In the genomic region with DNA sequence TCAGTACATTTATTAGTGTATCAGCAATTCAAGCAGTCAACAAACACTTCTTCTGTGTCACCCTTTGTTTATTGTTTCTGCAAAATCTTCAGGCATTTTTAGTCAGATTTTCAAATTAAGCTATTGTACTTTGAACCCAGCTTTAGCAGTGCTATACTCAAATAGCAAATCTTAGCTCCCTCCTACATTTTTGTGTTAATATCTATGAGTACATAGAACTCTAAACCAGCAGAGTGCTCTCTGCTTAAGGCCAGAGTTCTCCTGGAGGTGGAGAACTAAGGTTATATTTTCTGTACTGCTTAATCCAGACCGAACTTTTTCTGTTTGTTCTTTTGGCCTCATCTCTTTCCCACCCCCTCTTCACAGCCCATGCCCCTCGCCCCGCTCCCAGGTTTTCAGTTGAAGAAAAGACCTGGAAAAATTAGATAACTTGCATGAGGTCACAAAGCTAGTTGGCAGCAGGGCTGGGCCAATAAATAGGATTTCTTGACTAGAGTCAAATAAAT, we compare ENCODE assay signal across 1 cellular context.
A peak's percentile ranks its signal among the peaks of the same experiment; 100 is the strongest.
TF ChIP-seq lines count a peak whose summit lies in the region.

No MANE protein-coding gene starts in this region.

TF ChIP-seq in HepG2, 621 proteins besides CTCF, POLR2A, EP300 and RAD21 (continued from another document and continues in another):
- TF ChIP-seq, protein P1, sequence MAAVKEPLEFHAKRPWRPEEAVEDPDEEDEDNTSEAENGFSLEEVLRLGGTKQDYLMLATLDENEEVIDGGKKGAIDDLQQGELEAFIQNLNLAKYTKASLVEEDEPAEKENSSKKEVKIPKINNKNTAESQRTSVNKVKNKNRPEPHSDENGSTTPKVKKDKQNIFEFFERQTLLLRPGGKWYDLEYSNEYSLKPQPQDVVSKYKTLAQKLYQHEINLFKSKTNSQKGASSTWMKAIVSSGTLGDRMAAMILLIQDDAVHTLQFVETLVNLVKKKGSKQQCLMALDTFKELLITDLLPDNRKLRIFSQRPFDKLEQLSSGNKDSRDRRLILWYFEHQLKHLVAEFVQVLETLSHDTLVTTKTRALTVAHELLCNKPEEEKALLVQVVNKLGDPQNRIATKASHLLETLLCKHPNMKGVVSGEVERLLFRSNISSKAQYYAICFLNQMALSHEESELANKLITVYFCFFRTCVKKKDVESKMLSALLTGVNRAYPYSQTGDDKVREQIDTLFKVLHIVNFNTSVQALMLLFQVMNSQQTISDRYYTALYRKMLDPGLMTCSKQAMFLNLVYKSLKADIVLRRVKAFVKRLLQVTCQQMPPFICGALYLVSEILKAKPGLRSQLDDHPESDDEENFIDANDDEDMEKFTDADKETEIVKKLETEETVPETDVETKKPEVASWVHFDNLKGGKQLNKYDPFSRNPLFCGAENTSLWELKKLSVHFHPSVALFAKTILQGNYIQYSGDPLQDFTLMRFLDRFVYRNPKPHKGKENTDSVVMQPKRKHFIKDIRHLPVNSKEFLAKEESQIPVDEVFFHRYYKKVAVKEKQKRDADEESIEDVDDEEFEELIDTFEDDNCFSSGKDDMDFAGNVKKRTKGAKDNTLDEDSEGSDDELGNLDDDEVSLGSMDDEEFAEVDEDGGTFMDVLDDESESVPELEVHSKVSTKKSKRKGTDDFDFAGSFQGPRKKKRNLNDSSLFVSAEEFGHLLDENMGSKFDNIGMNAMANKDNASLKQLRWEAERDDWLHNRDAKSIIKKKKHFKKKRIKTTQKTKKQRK (IDR thresholded peaks at IDR 0.05; ENCODE audit: low read length), result no peak
- TF ChIP-seq KLF16 (CRISPR knock-in tag; IDR thresholded peaks at IDR 0.05) (0 out of 4 replicates have a peak, but pooled peaks of 1 of the 2 experiments have one; percentile 2), ZBTB25 (CRISPR knock-in tag; IDR thresholded peaks at IDR 0.05) (no peak), NFKB2 (CRISPR knock-in tag; IDR thresholded peaks at IDR 0.05; ENCODE audit: borderline replicate concordance) (no peak), HCFC1 (IDR thresholded peaks at IDR 0.05; ENCODE audit: low read depth, low read length) (no peak), TFDP1 (CRISPR knock-in tag; IDR thresholded peaks at IDR 0.05; ENCODE audit: borderline replicate concordance) (no peak), ARNT (IDR thresholded peaks at IDR 0.05) (no peak), AGO2 (optimal IDR thresholded peaks at IDR 0.05; ENCODE audit: low read depth, low read length) (no peak), ZNF343 (CRISPR knock-in tag; IDR thresholded peaks at IDR 0.05) (no peak), ZNF747 (CRISPR knock-in tag; IDR thresholded peaks at IDR 0.05; ENCODE audit: borderline replicate concordance) (no peak), SP5 (CRISPR knock-in tag; IDR thresholded peaks at IDR 0.05; ENCODE audit: borderline replicate concordance, low read depth) (peak; percentile 54; the same call in 1 of the 2 replicates), TIGD3 (CRISPR knock-in tag; IDR thresholded peaks at IDR 0.05; ENCODE audit: borderline replicate concordance) (no peak), ATF1 (CRISPR knock-in tag; IDR thresholded peaks at IDR 0.05) (0 out of 2 replicates have a peak, but pooled peaks have one; percentile 41), TERF1 (CRISPR knock-in tag; IDR thresholded peaks at IDR 0.05) (no peak), KMT2B (CRISPR knock-in tag; IDR thresholded peaks at IDR 0.05) (no peak), ZNF496 (CRISPR knock-in tag; IDR thresholded peaks at IDR 0.05; ENCODE audit: insufficient replicate concordance) (no peak), CBFB (CRISPR knock-in tag; IDR thresholded peaks at IDR 0.05) (no peak), ARHGAP35 (CRISPR knock-in tag; IDR thresholded peaks at IDR 0.05; ENCODE audit: borderline replicate concordance) (no peak), MAF1 (CRISPR knock-in tag; IDR thresholded peaks at IDR 0.05; ENCODE audit: borderline replicate concordance) (no peak), EZH2 (conservative IDR thresholded peaks at IDR 0.05; ENCODE audit: low read depth, low read length) (no peak), ZBTB3 (CRISPR knock-in tag; IDR thresholded peaks at IDR 0.05; ENCODE audit: borderline replicate concordance, low read depth) (no peak), ZFP36L2 (CRISPR knock-in tag; IDR thresholded peaks at IDR 0.05) (no peak), FOXP4 (CRISPR knock-in tag; IDR thresholded peaks at IDR 0.05) (peak; percentile 21; the same call in 1 of the 2 replicates), ZNF552 (CRISPR knock-in tag; IDR thresholded peaks at IDR 0.05; ENCODE audit: borderline replicate concordance) (no peak)
- TF ChIP-seq, protein P2, sequence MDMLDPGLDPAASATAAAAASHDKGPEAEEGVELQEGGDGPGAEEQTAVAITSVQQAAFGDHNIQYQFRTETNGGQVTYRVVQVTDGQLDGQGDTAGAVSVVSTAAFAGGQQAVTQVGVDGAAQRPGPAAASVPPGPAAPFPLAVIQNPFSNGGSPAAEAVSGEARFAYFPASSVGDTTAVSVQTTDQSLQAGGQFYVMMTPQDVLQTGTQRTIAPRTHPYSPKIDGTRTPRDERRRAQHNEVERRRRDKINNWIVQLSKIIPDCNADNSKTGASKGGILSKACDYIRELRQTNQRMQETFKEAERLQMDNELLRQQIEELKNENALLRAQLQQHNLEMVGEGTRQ (IDR thresholded peaks at IDR 0.05; ENCODE audit: low read depth, low read length), result no peak
- TF ChIP-seq, protein P2 (CRISPR knock-in tag; IDR thresholded peaks at IDR 0.05; ENCODE audit: borderline replicate concordance), result no peak
- TF ChIP-seq, protein P3, sequence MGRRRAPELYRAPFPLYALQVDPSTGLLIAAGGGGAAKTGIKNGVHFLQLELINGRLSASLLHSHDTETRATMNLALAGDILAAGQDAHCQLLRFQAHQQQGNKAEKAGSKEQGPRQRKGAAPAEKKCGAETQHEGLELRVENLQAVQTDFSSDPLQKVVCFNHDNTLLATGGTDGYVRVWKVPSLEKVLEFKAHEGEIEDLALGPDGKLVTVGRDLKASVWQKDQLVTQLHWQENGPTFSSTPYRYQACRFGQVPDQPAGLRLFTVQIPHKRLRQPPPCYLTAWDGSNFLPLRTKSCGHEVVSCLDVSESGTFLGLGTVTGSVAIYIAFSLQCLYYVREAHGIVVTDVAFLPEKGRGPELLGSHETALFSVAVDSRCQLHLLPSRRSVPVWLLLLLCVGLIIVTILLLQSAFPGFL (CRISPR knock-in tag; IDR thresholded peaks at IDR 0.05), result no peak
- TF ChIP-seq, protein P4, sequence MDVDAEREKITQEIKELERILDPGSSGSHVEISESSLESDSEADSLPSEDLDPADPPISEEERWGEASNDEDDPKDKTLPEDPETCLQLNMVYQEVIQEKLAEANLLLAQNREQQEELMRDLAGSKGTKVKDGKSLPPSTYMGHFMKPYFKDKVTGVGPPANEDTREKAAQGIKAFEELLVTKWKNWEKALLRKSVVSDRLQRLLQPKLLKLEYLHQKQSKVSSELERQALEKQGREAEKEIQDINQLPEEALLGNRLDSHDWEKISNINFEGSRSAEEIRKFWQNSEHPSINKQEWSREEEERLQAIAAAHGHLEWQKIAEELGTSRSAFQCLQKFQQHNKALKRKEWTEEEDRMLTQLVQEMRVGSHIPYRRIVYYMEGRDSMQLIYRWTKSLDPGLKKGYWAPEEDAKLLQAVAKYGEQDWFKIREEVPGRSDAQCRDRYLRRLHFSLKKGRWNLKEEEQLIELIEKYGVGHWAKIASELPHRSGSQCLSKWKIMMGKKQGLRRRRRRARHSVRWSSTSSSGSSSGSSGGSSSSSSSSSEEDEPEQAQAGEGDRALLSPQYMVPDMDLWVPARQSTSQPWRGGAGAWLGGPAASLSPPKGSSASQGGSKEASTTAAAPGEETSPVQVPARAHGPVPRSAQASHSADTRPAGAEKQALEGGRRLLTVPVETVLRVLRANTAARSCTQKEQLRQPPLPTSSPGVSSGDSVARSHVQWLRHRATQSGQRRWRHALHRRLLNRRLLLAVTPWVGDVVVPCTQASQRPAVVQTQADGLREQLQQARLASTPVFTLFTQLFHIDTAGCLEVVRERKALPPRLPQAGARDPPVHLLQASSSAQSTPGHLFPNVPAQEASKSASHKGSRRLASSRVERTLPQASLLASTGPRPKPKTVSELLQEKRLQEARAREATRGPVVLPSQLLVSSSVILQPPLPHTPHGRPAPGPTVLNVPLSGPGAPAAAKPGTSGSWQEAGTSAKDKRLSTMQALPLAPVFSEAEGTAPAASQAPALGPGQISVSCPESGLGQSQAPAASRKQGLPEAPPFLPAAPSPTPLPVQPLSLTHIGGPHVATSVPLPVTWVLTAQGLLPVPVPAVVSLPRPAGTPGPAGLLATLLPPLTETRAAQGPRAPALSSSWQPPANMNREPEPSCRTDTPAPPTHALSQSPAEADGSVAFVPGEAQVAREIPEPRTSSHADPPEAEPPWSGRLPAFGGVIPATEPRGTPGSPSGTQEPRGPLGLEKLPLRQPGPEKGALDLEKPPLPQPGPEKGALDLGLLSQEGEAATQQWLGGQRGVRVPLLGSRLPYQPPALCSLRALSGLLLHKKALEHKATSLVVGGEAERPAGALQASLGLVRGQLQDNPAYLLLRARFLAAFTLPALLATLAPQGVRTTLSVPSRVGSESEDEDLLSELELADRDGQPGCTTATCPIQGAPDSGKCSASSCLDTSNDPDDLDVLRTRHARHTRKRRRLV (CRISPR knock-in tag; IDR thresholded peaks at IDR 0.05), result no peak
- TF ChIP-seq, protein P5, sequence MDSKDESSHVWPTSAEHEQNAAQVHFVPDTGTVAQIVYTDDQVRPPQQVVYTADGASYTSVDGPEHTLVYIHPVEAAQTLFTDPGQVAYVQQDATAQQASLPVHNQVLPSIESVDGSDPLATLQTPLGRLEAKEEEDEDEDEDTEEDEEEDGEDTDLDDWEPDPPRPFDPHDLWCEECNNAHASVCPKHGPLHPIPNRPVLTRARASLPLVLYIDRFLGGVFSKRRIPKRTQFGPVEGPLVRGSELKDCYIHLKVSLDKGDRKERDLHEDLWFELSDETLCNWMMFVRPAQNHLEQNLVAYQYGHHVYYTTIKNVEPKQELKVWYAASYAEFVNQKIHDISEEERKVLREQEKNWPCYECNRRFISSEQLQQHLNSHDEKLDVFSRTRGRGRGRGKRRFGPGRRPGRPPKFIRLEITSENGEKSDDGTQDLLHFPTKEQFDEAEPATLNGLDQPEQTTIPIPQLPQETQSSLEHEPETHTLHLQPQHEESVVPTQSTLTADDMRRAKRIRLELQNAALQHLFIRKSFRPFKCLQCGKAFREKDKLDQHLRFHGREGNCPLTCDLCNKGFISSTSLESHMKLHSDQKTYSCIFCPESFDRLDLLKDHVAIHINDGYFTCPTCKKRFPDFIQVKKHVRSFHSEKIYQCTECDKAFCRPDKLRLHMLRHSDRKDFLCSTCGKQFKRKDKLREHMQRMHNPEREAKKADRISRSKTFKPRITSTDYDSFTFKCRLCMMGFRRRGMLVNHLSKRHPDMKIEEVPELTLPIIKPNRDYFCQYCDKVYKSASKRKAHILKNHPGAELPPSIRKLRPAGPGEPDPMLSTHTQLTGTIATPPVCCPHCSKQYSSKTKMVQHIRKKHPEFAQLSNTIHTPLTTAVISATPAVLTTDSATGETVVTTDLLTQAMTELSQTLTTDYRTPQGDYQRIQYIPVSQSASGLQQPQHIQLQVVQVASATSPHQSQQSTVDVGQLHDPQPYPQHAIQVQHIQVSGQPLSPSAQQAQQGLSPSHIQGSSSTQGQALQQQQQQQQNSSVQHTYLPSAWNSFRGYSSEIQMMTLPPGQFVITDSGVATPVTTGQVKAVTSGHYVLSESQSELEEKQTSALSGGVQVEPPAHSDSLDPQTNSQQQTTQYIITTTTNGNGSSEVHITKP (CRISPR knock-in tag; IDR thresholded peaks at IDR 0.05; ENCODE audit: low read depth), result no peak
